Comparison of ENCODE assay signal across 1 cellular context in the genomic region with DNA sequence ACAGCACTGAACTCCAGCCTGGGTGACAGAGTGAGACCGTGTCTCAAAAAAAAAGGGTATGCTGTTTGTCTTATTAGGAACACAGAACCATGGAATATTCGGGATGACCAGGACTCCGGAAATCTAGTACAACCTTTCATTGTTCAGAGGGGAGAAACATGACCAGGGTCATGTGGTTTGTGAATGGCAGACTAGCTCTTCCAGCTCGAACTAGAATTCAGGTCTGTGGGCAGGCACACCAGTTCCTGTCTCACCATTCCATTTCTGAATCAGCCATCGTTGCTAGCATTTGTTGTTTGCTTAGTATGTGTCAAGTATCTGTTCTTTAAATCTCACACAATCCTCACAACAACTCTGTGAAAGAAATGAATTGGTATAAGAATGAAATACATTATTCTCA.
TF ChIP-seq lines count a peak whose summit lies in the region.

No MANE protein-coding gene starts in this region.

TF ChIP-seq in endothelial cell of umbilical vein, 7 proteins besides CTCF, POLR2A, EP300 and RAD21:
- no peak for TF ChIP-seq JUN (IDR thresholded peaks at IDR 0.05; ENCODE audit: borderline replicate concordance, insufficient read depth, insufficient read length, low read depth)
- no peak for TF ChIP-seq FOS (IDR thresholded peaks at IDR 0.05; ENCODE audit: borderline replicate concordance, insufficient read depth, low read length)
- no peak for TF ChIP-seq EZH2 (IDR thresholded peaks at IDR 0.05; ENCODE audit: borderline replicate concordance, low read depth, low read length, severe bottlenecking)
- TF ChIP-seq MYC (IDR thresholded peaks at IDR 0.05; ENCODE audit: low read depth, low read length): no peak
- no peak for TF ChIP-seq GATA2 (IDR thresholded peaks at IDR 0.05; ENCODE audit: insufficient read depth, insufficient read length, low read depth, low read length)
- no peak for TF ChIP-seq MAX (IDR thresholded peaks at IDR 0.05; ENCODE audit: insufficient read depth, insufficient read length)
- no peak for TF ChIP-seq POLR2AphosphoS5 (IDR thresholded peaks at IDR 0.05; ENCODE audit: insufficient read depth, low read depth, low read length)
